Comparison of ENCODE assay signal across 8 cellular contexts in genomic region chr11:8671651-8672062, GRCh38. TPM values are rescaled to one million over a fixed set of nuclear protein-coding genes. Genes with fewer than 3 reads are reported as not detected.
A peak's percentile ranks its signal among the peaks of the same experiment; 100 is the strongest.
DNase-seq lines count a peak whose midpoint lies in the region; ATAC-seq and TF ChIP-seq lines count a peak whose summit lies in the region.
"Had no signal": no experiment of that assay in that cellular context is flagged by ENCODE, and none has a peak within 500 bp of the region (broad histone marks: within the 10 kb centered on the region; RNA-seq: fewer than 3 reads in every experiment).

No MANE protein-coding gene starts in this region.

- 0 to 20% (median 0%) methylated on average over 1 of the region's 1 CpG for WGBS in adrenal gland, 4 donors

- H3K4me3 ChIP-seq in adrenal gland (no peak overlapping the region), iPS-15b (ENCODE audit: low read depth, low read length) (no peak overlapping the region), stomach smooth muscle (ENCODE audit: low read length in 2 of 2) (peak overlapping the region in 1 of 2 donors; percentile 58)

- ATAC-seq in GM18517 (IDR thresholded peaks at IDR 0.05; ENCODE audit: unreplicated experiment): no peak
- ATAC-seq in HG02938 (IDR thresholded peaks at IDR 0.05; ENCODE audit: unreplicated experiment): no peak

- intact Hi-C loops in adrenal gland (cut with DNase I): no loop called here

- H3K9ac ChIP-seq in iPS-15b (ENCODE audit: low read depth, low read length) (peak overlapping the region; percentile 28), stomach smooth muscle (ENCODE audit: low read length in 2 of 2) (peak overlapping the region in 1 of 2 donors; percentile 55)

- H3K9me3 ChIP-seq in adrenal gland (replicated peaks in 1 of 3) (no peaks in the 10 kb centered on the region), iPS-15b (ENCODE audit: control insufficient read depth, insufficient read depth, low read length) (no peaks in the 10 kb centered on the region), stomach smooth muscle (ENCODE audit: control insufficient read depth in 2 of 2, low read length in 2 of 2) (no peaks in the 10 kb centered on the region)

- peaks cover 7 to 18% of the 10 kb centered on the region in 2 donors for H3K4me1 ChIP-seq in adrenal gland (replicated peaks in 1 of 2)
- peaks cover 22% of the 10 kb centered on the region for H3K4me1 ChIP-seq in iPS-15b (ENCODE audit: control insufficient read depth, insufficient read depth, low read length)
- peaks cover 12% of the 10 kb centered on the region for H3K4me1 ChIP-seq in stomach smooth muscle (ENCODE audit: control insufficient read depth, insufficient read depth, low read length)

- no peaks in the 10 kb centered on the region for H3K27me3 ChIP-seq in adrenal gland
- no peaks in the 10 kb centered on the region for H3K27me3 ChIP-seq in iPS-15b (ENCODE audit: control insufficient read depth, insufficient read depth, low read length)
- H3K27me3 ChIP-seq in stomach smooth muscle (ENCODE audit: control insufficient read depth in 1 of 2, insufficient read depth in 2 of 2, low read length in 2 of 2): no peaks in the 10 kb centered on the region

- in situ Hi-C loops in KBM-7 (cut with MboI; ENCODE audit: low pct_unique_long_range_greater_than_20kb, low sequenced_read_pairs): no loop called here

- H3K36me3 ChIP-seq in adrenal gland (replicated peaks in 1 of 2): no peaks in the 10 kb centered on the region
- no peaks in the 10 kb centered on the region for H3K36me3 ChIP-seq in iPS-15b (ENCODE audit: control insufficient read depth, insufficient read depth, low read length)
- no peaks in the 10 kb centered on the region for H3K36me3 ChIP-seq in stomach smooth muscle (ENCODE audit: control insufficient read depth in 2 of 2, insufficient read depth in 2 of 2, low read length in 2 of 2)

- H3K27ac ChIP-seq in adrenal gland (peak overlapping the region in 4 of 5 donors; percentile 50 to 91 (median 80)), stomach smooth muscle (ENCODE audit: low read length) (peak overlapping the region; percentile 86)

- TF ChIP-seq CTCF in adrenal gland (IDR thresholded peaks at IDR 0.05): no peak

- peak; percentile 78 for DNase-seq in LHCN-M2 (ENCODE audit: low read depth)
- DNase-seq in adrenal gland: peak; percentile 36 to 66 (median 55)
- DNase-seq in KBM-7: no peak
- DNase-seq: SHP77 treated with DMSO at 0.1 percent for 48 hours had no signal

- TF ChIP-seq POLR2A in adrenal gland (IDR thresholded peaks at IDR 0.05): no peak

RNA-seq across cellular contexts. Expression of gene TRIM66, which starts 10.8 kb away (rescaled TPM):
- total RNA-seq in LHCN-M2 (2014; rRNA removed): 2.2 and 8.5 TPM in 2 replicates
- 3.7 TPM for polyA plus RNA-seq in LHCN-M2 (2012)
- 10 to 100 TPM in 4 of 8 donors, 1 to 10 TPM in 4; 6.6 to 18.4 (median 10.2) TPM for total RNA-seq in adrenal gland
- polyA plus RNA-seq in adrenal gland: 1 to 10 TPM; 3.6 to 9.9 (median 4.0) TPM

RNA-seq across cellular contexts. Expression of gene RPL27A, which starts 10.9 kb away (rescaled TPM):
- total RNA-seq in LHCN-M2 (2014; rRNA removed) (514 and 527 TPM in 2 replicates), adrenal gland (1,000 to 10,000 TPM in 3 of 8 donors, 100 to 1,000 TPM in 5; 668 to 1,527 (median 930) TPM)
- polyA plus RNA-seq in LHCN-M2 (2012): 2,571 TPM
- polyA plus RNA-seq in adrenal gland: 1,000 to 10,000 TPM; 1,237 to 3,013 (median 2,638) TPM
